Comparison of ENCODE assay signal across 24 cellular contexts in the genomic region with DNA sequence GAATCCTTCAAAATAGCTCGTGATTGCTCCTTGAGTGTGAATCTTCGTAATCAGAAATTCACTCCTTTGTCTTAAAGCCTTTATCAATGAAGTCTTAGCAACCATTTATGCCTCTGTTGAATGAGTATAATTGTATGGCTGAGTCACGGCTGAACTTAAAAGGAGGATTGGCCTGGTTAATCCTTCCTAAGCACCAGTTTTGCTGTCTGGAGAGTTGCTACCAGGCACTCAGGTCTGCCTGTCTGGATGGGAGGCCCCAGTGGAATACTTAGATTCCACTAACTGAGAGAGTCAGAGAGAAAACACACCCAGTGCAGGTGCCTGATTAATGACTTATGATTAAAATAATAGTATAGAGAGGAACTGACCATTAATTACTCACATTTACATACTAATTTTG. TPM values are rescaled to one million over a fixed set of nuclear protein-coding genes. Genes with fewer than 3 reads are reported as not detected.
DNase-seq lines count a peak whose midpoint lies in the region; TF ChIP-seq lines count a peak whose summit lies in the region.
"Had no signal": no experiment of that assay in that cellular context is flagged by ENCODE, and none has a peak within 500 bp of the region (broad histone marks: within the 10 kb centered on the region; RNA-seq: fewer than 3 reads in every experiment).

No MANE protein-coding gene starts in this region.

- TF ChIP-seq EP300 in suprapubic skin (IDR thresholded peaks at IDR 0.05), result no peak

- no peaks in the 10 kb centered on the region for H3K27me3 ChIP-seq in suprapubic skin
- H3K27me3 ChIP-seq: BLaER1, gastrocnemius medialis, right atrium auricular region, tibial nerve had no signal

- H3K27ac ChIP-seq in epithelial cell of prostate (peak overlapping the region; percentile 70), suprapubic skin (peak overlapping the region; percentile 29), substantia nigra (ENCODE audit: low read depth, low read length, poor library complexity, severe bottlenecking) (no peak overlapping the region)
- H3K27ac ChIP-seq: A549, BLaER1, gastrocnemius medialis, right atrium auricular region, tibial nerve had no signal

- H3K36me3 ChIP-seq in suprapubic skin, result no peaks in the 10 kb centered on the region
- H3K36me3 ChIP-seq: BLaER1, gastrocnemius medialis, right atrium auricular region, tibial nerve had no signal

- 83% methylated on average over 3 of the region's 3 CpGs for WGBS in suprapubic skin

- TF ChIP-seq POLR2A in suprapubic skin (IDR thresholded peaks at IDR 0.05), result no peak

- peak; percentile 3 for DNase-seq in NCI-H345 (lab: John Stamatoyannopoulos, UW)
- DNase-seq in NCI-H345 treated with DMSO at 0.1 percent for 48 hours (lab: John Stamatoyannopoulos, UW; ENCODE audit: unreplicated experiment), result no peak
- DNase-seq in NCI-H69 (lab: John Stamatoyannopoulos, UW), result peak; percentile 97
- DNase-seq in epithelial cell of prostate (ENCODE audit: low read depth, low spot score), result no peak
- no peak for DNase-seq in suprapubic skin (ENCODE audit: low spot score in 2 of 2)
- no peak for DNase-seq in substantia nigra (lab: John Stamatoyannopoulos, UW)
- DNase-seq in AG08396 (ENCODE audit: low spot score), result no peak
- no peak for DNase-seq in NCI-H748 (lab: John Stamatoyannopoulos, UW; ENCODE audit: unreplicated experiment)
- DNase-seq: activated CD4-positive, alpha-beta T cell treated with anti-CD3 and anti-CD28 coated beads, Interleukin-2, amount 10 ng/mL, durations not matched to agents 24 days and 14 days; activated CD8-positive, alpha-beta memory T cell treated with anti-CD3 and anti-CD28 coated beads, Interleukin-2, amount 10 ng/mL, durations not matched to agents 7 days and 5 days; activated naive CD4-positive, alpha-beta T cell treated with anti-CD3 and anti-CD28 coated beads, Interleukin-2, amount 10 ng/mL, durations not matched to agents 7 days and 5 days; aorta; gastrocnemius medialis; GDM1; HCEC 1CT; kidney glomerular epithelial cell; naive B cell; stimulated activated CD4-positive, alpha-beta T cell treated with anti-CD3 and anti-CD28 coated beads, Interleukin-12 subunit alpha, Interleukin-12 subunit beta, amount 100 ng/mL, for 4 hours; stimulated activated CD4-positive, alpha-beta T cell treated with anti-CD3 and anti-CD28 coated beads, Interleukin-4, amount 100 ng/mL, for 4 hours; T-helper 17 cell had no signal

- peaks cover 3% of the 10 kb centered on the region for H3K9me3 ChIP-seq in suprapubic skin
- H3K9me3 ChIP-seq: A549, gastrocnemius medialis had no signal

- H3K4me1 ChIP-seq in suprapubic skin, result peaks cover 12% of the 10 kb centered on the region
- H3K4me1 ChIP-seq: A549, BLaER1, gastrocnemius medialis, right atrium auricular region, tibial nerve had no signal

- no peak for TF ChIP-seq CTCF in suprapubic skin (IDR thresholded peaks at IDR 0.05)

- no peak overlapping the region for H3K4me3 ChIP-seq in suprapubic skin
- H3K4me3 ChIP-seq: A549, BLaER1, gastrocnemius medialis, right atrium auricular region, tibial nerve had no signal

RNA-seq across cellular contexts. Expression of a gene that starts 7.6 kb away (rescaled TPM):
- total RNA-seq in suprapubic skin, result 10 to 100 TPM in 2 of 4 donors, 1 to 10 TPM in 2; 4.1 to 20.0 (median 9.3) TPM

Comparison
In these comparisons a context has a peak if more than half of its experiments do, and no peak if none do; other contexts are left out.
1. DNase-seq: peak in NCI-H345 (single experiment) and NCI-H69 (single experiment); none in NCI-H345 treated with DMSO at 0.1 percent for 48 hours (single experiment), epithelial cell of prostate (single experiment), suprapubic skin (0 of 2), substantia nigra (0 of 49), AG08396 (single experiment) and NCI-H748 (single experiment).